Comparison of ENCODE assay signal across 8 cellular contexts in genomic region chr2:127884841-127885301, GRCh38. TPM values are rescaled to one million over a fixed set of nuclear protein-coding genes. Genes with fewer than 3 reads are reported as not detected.
DNase-seq lines count a peak whose midpoint lies in the region; ATAC-seq and TF ChIP-seq lines count a peak whose summit lies in the region.
"Not testable (repeated sequence)": the region's sequence is repeated elsewhere in the genome, so short reads cannot be mapped to it uniquely, and the experiment has no call there.

No MANE protein-coding gene starts in this region.

- ATAC-seq in CD4-positive, alpha-beta T cell (ENCODE audit: poor library complexity); activated naive CD8-positive, alpha-beta T cell treated with anti-CD3 and anti-CD28 coated beads, Interleukin-2, amount 50 U/mL, for 24 hours: not testable (repeated sequence)
- ATAC-seq in IMR-90 (ENCODE audit: low read depth) (peak; percentile 9; the same call in 1 of the 2 replicates), left colon (peak; percentile 17)

- POLR2A ChIA-PET in CD4-positive, alpha-beta T cell (lab: Charles Lee), result interaction anchor here (1.7 kb wide), 1 partner anchor 10 kb away, joined by 7 read pairs; no protein-coding TSS in a partner anchor
- POLR2A ChIA-PET in IMR-90 (lab: Charles Lee; ENCODE audit: unreplicated experiment), result interaction anchor here (0.7 to 1.1 kb wide), 2 partner anchors 11 to 76 kb away, joined by 5 to 8 read pairs; no protein-coding TSS in a partner anchor

- not testable (repeated sequence) for H4K5ac ChIP-seq in IMR-90 (ENCODE audit: low read depth, low read length)

- H4K20me1 ChIP-seq in IMR-90 (ENCODE audit: insufficient read depth, low read length), result peaks cover 35% of the 10 kb centered on the region

- H3K4me1 ChIP-seq in IMR-90 (ENCODE audit: control insufficient read depth, insufficient read depth, low read length), result not testable (repeated sequence)
- peaks cover 18 to 19% of the 10 kb centered on the region in 2 experiments for H3K4me1 ChIP-seq in neutrophil (ENCODE audit: control insufficient read depth in 1 of 2, insufficient read depth in 1 of 2, low read depth in 1 of 2, low read length in 1 of 2)
- peaks cover 29% of the 10 kb centered on the region for H3K4me1 ChIP-seq in suprapubic skin

- not testable (repeated sequence) for BruUV-seq in IMR-90 (replicated peaks; lab: Mats Ljungman, UMichigan)

- H3K4me2 ChIP-seq in IMR-90 (ENCODE audit: low read depth, low read length), result peak overlapping the region; percentile 92

- not testable (repeated sequence) for TF ChIP-seq RAD21 in IMR-90 (IDR thresholded peaks at IDR 0.05; ENCODE audit: low read length)

- not testable (repeated sequence) for H2BK15ac ChIP-seq in IMR-90 (ENCODE audit: low read depth, low read length)

- WGBS in IMR-90 (ENCODE audit: extremely low coverage in 2 of 2, insufficient read length in 1 of 2), 2 experiments, result no CpG with 5 or more reads among the region's 11 CpGs
- WGBS in suprapubic skin, result under 1% methylated on average over 11 of the region's 11 CpGs

- in situ Hi-C loops in IMR-90 (cut with MboI; ENCODE audit: low sequenced_read_pairs), result loop anchor here (25.0 kb wide), 1 partner anchor 427 kb away; the partner anchor contains the start of gene HS6ST1

- peak overlapping the region; percentile 82 for H3K4ac ChIP-seq in IMR-90 (ENCODE audit: low read depth, low read length)

- peak overlapping the region; percentile 40; the same call in 1 of the 2 replicates for H3K56ac ChIP-seq in IMR-90 (ENCODE audit: extremely low read depth, insufficient read depth, low read length)

- peaks cover 11% of the 10 kb centered on the region for H3K36me3 ChIP-seq in IMR-90 (ENCODE audit: control insufficient read depth, insufficient read depth, low read length)
- not testable (repeated sequence) for H3K36me3 ChIP-seq in neutrophil, suprapubic skin

- H3K9me3 Mint-ChIP-seq in CD4-positive, alpha-beta T cell; activated naive CD8-positive, alpha-beta T cell treated with anti-CD3 and anti-CD28 coated beads, Interleukin-2, amount 50 U/mL, for 24 hours: not testable (repeated sequence)

- DNase-seq in CD4-positive, alpha-beta T cell; IMR-90; activated naive CD8-positive, alpha-beta T cell treated with anti-CD3 and anti-CD28 coated beads, Interleukin-2, amount 50 U/mL, for 24 hours; epithelial cell of esophagus (ENCODE audit: low read depth); suprapubic skin (ENCODE audit: low spot score in 2 of 2): not testable (repeated sequence)
- DNase-seq in SK-N-DZ (ENCODE audit: low spot score), result peak; percentile 29
- peak in 1 of 2 donors; percentile 17 for DNase-seq in left colon

- peaks cover 45% of the 10 kb centered on the region for H3K36me3 Mint-ChIP-seq in CD4-positive, alpha-beta T cell (ENCODE audit: low read depth)
- H3K36me3 Mint-ChIP-seq in activated naive CD8-positive, alpha-beta T cell treated with anti-CD3 and anti-CD28 coated beads, Interleukin-2, amount 50 U/mL, for 24 hours (ENCODE audit: low read depth), result peaks cover 26% of the 10 kb centered on the region

- H3K4me3 ChIP-seq in IMR-90 (ENCODE audit: insufficient read depth, low read depth, low read length), result peak overlapping the region; percentile 53
- H3K4me3 ChIP-seq in epithelial cell of esophagus (ENCODE audit: low read length), result peak overlapping the region; percentile 46
- peak overlapping the region; percentile 43 to 73 for H3K4me3 ChIP-seq in neutrophil (ENCODE audit: low read depth in 1 of 2, low read length in 1 of 2)
- peak overlapping the region; percentile 67 for H3K4me3 ChIP-seq in suprapubic skin

- peak overlapping the region; percentile 75 for H3K14ac ChIP-seq in IMR-90 (replicated peaks; ENCODE audit: low read depth, low read length)

- H3K27ac Mint-ChIP-seq in CD4-positive, alpha-beta T cell, result peak overlapping the region; percentile 88
- peak overlapping the region; percentile 88 for H3K27ac Mint-ChIP-seq in activated naive CD8-positive, alpha-beta T cell treated with anti-CD3 and anti-CD28 coated beads, Interleukin-2, amount 50 U/mL, for 24 hours

- H4K91ac ChIP-seq in IMR-90 (ENCODE audit: insufficient read depth, low read depth, low read length), result peak overlapping the region; percentile 50; the same call in 1 of the 2 replicates

- peaks cover 63% of the 10 kb centered on the region for H3K4me1 Mint-ChIP-seq in CD4-positive, alpha-beta T cell (ENCODE audit: low read depth)
- peaks cover 54% of the 10 kb centered on the region for H3K4me1 Mint-ChIP-seq in activated naive CD8-positive, alpha-beta T cell treated with anti-CD3 and anti-CD28 coated beads, Interleukin-2, amount 50 U/mL, for 24 hours

- peak overlapping the region; percentile 38 for H2AK9ac ChIP-seq in IMR-90 (replicated peaks; ENCODE audit: low read depth, low read length, poor library complexity)

- H3K9me1 ChIP-seq in IMR-90 (ENCODE audit: insufficient read depth, low read length), result not testable (repeated sequence)

- dilution Hi-C loops in IMR-90 (cut with HindIII; ENCODE audit: low sequenced_read_pairs, unreplicated experiment), result not testable (repeated sequence)

- H3K9me3 ChIP-seq in CD4-positive, alpha-beta T cell (ENCODE audit: control insufficient read depth, low read length); IMR-90 (ENCODE audit: control insufficient read depth, insufficient read depth, low read length); neutrophil; suprapubic skin: not testable (repeated sequence)

- H3K27me3 Mint-ChIP-seq in CD4-positive, alpha-beta T cell; activated naive CD8-positive, alpha-beta T cell treated with anti-CD3 and anti-CD28 coated beads, Interleukin-2, amount 50 U/mL, for 24 hours: not testable (repeated sequence)

- peak overlapping the region; percentile 46 for H2AFZ ChIP-seq in IMR-90 (replicated peaks; ENCODE audit: low read length, poor library complexity)

- CTCF ChIA-PET in CD4-positive, alpha-beta T cell (lab: Charles Lee), result not testable (repeated sequence)
- CTCF ChIA-PET in IMR-90 (lab: Yijun Ruan, JAX), result interaction anchor here (0.9 kb wide), 1 partner anchor 151 kb away, joined by 3 read pairs; no protein-coding TSS in a partner anchor

- H3K27me3 ChIP-seq in CD4-positive, alpha-beta T cell (ENCODE audit: control insufficient read depth, insufficient read depth, low read length); IMR-90 (ENCODE audit: control insufficient read depth, insufficient read depth, low read length); neutrophil; suprapubic skin: not testable (repeated sequence)

- H3K18ac ChIP-seq in IMR-90 (ENCODE audit: low read depth, low read length), result peak overlapping the region; percentile 19

- H2BK5ac ChIP-seq in IMR-90 (ENCODE audit: low read depth, low read length, poor library complexity, severe bottlenecking), result peak overlapping the region; percentile 76

- intact Hi-C loops in CD4-positive, alpha-beta T cell (cut with DNase I, micrococcal nuclease), result loop anchor here (1.0 to 10.0 kb wide), 7 partner anchors 25 to 500 kb away; partner anchors contain the start of genes MAP3K2 (in 1 of the 2), SAP130 (in 1 of the 2), UGGT1 (in 1 of the 2) and WDR33 (in 1 of the 2)
- intact Hi-C loops in IMR-90 (cut with micrococcal nuclease); left colon (cut with DNase I, micrococcal nuclease): not testable (repeated sequence)

- peak overlapping the region; percentile 34 for H3K23ac ChIP-seq in IMR-90 (ENCODE audit: low read depth, low read length)

- H3K27ac ChIP-seq in CD4-positive, alpha-beta T cell (ENCODE audit: low read depth, low read length), result not testable (repeated sequence)
- peak overlapping the region; percentile 91 for H3K27ac ChIP-seq in IMR-90 (ENCODE audit: insufficient read depth, low read length)
- peak overlapping the region; percentile 87 for H3K27ac ChIP-seq in neutrophil
- peak overlapping the region; percentile 90 for H3K27ac ChIP-seq in suprapubic skin

- H2AK5ac ChIP-seq in IMR-90 (ENCODE audit: low read depth, low read length), result peak overlapping the region; percentile 76

- not testable (repeated sequence) for TF ChIP-seq EP300 in suprapubic skin (IDR thresholded peaks at IDR 0.05)

- not testable (repeated sequence) for H2BK20ac ChIP-seq in IMR-90 (ENCODE audit: low read depth, low read length)

- peak overlapping the region; percentile 84 for H3K9ac ChIP-seq in IMR-90 (ENCODE audit: low read depth, low read length)

- H4K8ac ChIP-seq in IMR-90 (ENCODE audit: low read depth in 2 of 2, low read length in 2 of 2), result peak overlapping the region; percentile 42 to 52; a peak in 3 of 4 replicates

- not testable (repeated sequence) for TF ChIP-seq CTCF in CD4-positive, alpha-beta T cell (IDR thresholded peaks at IDR 0.05); IMR-90 (conservative IDR thresholded peaks at IDR 0.05; ENCODE audit: low read depth, low read length); epithelial cell of esophagus (IDR thresholded peaks at IDR 0.05; ENCODE audit: insufficient read depth, low read depth, low read length, missing control alignments); neutrophil (IDR thresholded peaks at IDR 0.05); suprapubic skin (IDR thresholded peaks at IDR 0.05)

- H2BK120ac ChIP-seq in IMR-90 (ENCODE audit: low read depth, low read length), result peak overlapping the region; percentile 19; the same call in 1 of the 2 replicates

- TF ChIP-seq POLR2A in IMR-90 (IDR thresholded peaks at IDR 0.05; ENCODE audit: low read depth, low read length), result peak; percentile 10; the same call in 1 of the 2 replicates
- TF ChIP-seq POLR2A in suprapubic skin (IDR thresholded peaks at IDR 0.05), result not testable (repeated sequence)

- peaks cover 11 to 58% of the 10 kb centered on the region in 2 experiments; a peak in 3 of 4 replicates for H3K79me1 ChIP-seq in IMR-90 (ENCODE audit: low read depth in 1 of 2, low read length in 2 of 2)

- H3K4me3 Mint-ChIP-seq in CD4-positive, alpha-beta T cell, result peak overlapping the region; percentile 97
- peak overlapping the region; percentile 90 for H3K4me3 Mint-ChIP-seq in activated naive CD8-positive, alpha-beta T cell treated with anti-CD3 and anti-CD28 coated beads, Interleukin-2, amount 50 U/mL, for 24 hours

RNA-seq across cellular contexts. Expression of gene AMMECR1L, which starts 0.9 kb away (rescaled TPM):
- total RNA-seq in CD4-positive, alpha-beta T cell, result 10 to 100 TPM in 1 of 2 experiments, 1 to 10 TPM in 1; 9.6 to 10.1 TPM
- total RNA-seq in IMR-90 (2012; rRNA removed), result 14.0 and 16.1 TPM in 2 replicates
- polyA plus RNA-seq in IMR-90 (2012; rRNA removed), result 11.0 and 13.4 TPM in 2 replicates
- polyA plus RNA-seq in IMR-90 (2012; cell fraction: cytosol; rRNA removed), result 4.8 and 6.4 TPM in 2 replicates
- 9.6 and 30.5 TPM in 2 replicates for polyA plus RNA-seq in IMR-90 (2012; cell fraction: nucleus; rRNA removed; ENCODE audit: low replicate concordance)
- polyA plus RNA-seq in SK-N-DZ (2014; cell fraction: cytosol; rRNA removed), result 13.8 and 15.7 TPM in 2 replicates
- 17.7 and 20.6 TPM in 2 replicates for polyA plus RNA-seq in SK-N-DZ (2014; cell fraction: nucleus; rRNA removed)
- total RNA-seq in left colon, result 10 to 100 TPM; 13.8 to 15.0 TPM
- 10 to 100 TPM; 13.9 to 18.9 (median 16.1) TPM for total RNA-seq in suprapubic skin

RNA-seq across cellular contexts. Expression of gene POLR2D, which starts 26.9 kb away (rescaled TPM):
- 10 to 100 TPM; 30.5 to 32.9 TPM for total RNA-seq in CD4-positive, alpha-beta T cell
- total RNA-seq in IMR-90 (2012; rRNA removed) (41.6 and 42.2 TPM in 2 replicates), left colon (10 to 100 TPM; 17.8 to 19.1 TPM), suprapubic skin (10 to 100 TPM in 3 of 4 donors, 1 to 10 TPM in 1; 9.5 to 16.5 (median 12.2) TPM)
- polyA plus RNA-seq in IMR-90 (2012; rRNA removed), result 12.9 and 18.0 TPM in 2 replicates
- 4.8 and 9.3 TPM in 2 replicates for polyA plus RNA-seq in IMR-90 (2012; cell fraction: cytosol; rRNA removed)
- polyA plus RNA-seq in IMR-90 (2012; cell fraction: nucleus; rRNA removed; ENCODE audit: low replicate concordance), result 1.8 and 7.5 TPM in 2 replicates
- 34.4 and 43.1 TPM in 2 replicates for polyA plus RNA-seq in SK-N-DZ (2014; cell fraction: cytosol; rRNA removed)
- 18.0 and 28.8 TPM in 2 replicates for polyA plus RNA-seq in SK-N-DZ (2014; cell fraction: nucleus; rRNA removed)
